In genomic region chr4:89561051-89561450, GRCh38 we compare ENCODE assay signal across 23 cellular contexts.
DNase-seq lines count a peak whose midpoint lies in the region; ATAC-seq and TF ChIP-seq lines count a peak whose summit lies in the region.
"Had no signal": no experiment of that assay in that cellular context is flagged by ENCODE, and none has a peak within 500 bp of the region (broad histone marks: within the 10 kb centered on the region; RNA-seq: fewer than 3 reads in every experiment).

No MANE protein-coding gene starts in this region.

- H3K27me3 Mint-ChIP-seq in neural progenitor cell (ENCODE audit: insufficient read depth, low read depth), result no peaks in the 10 kb centered on the region
- H3K27me3 Mint-ChIP-seq in Caco-2 (ENCODE audit: insufficient read depth, unreplicated experiment), result no peaks in the 10 kb centered on the region
- peaks cover 29% of the 10 kb centered on the region for H3K27me3 Mint-ChIP-seq in endodermal cell (ENCODE audit: insufficient read depth)
- H3K27me3 Mint-ChIP-seq: CD4-positive, alpha-beta T cell had no signal

- H3K4me3 ChIP-seq in HAP-1 (no peak overlapping the region), neural progenitor cell (no peak overlapping the region), Caco-2 (ENCODE audit: low read depth, low read length) (no peak overlapping the region), endodermal cell (ENCODE audit: low read length) (no peak overlapping the region)
- no peak overlapping the region for H3K4me3 ChIP-seq in effector memory CD4-positive, alpha-beta T cell (ENCODE audit: insufficient read depth, low read depth, low read length, poor library complexity, severe bottlenecking)
- H3K4me3 ChIP-seq: A549; BLaER1 treated with 17β-estradiol and CSF1 and Interleukin-3, amounts not matched to agents 10 nM and 100 nM had no signal

- H3K36me3 Mint-ChIP-seq in neural progenitor cell (no peaks in the 10 kb centered on the region), Caco-2 (ENCODE audit: insufficient read depth, unreplicated experiment) (no peaks in the 10 kb centered on the region), endodermal cell (ENCODE audit: low read depth) (no peaks in the 10 kb centered on the region)
- H3K36me3 Mint-ChIP-seq: CD8-positive, alpha-beta T cell had no signal

- H2AFZ ChIP-seq in neural progenitor cell (replicated peaks), result no peak overlapping the region

- H3K27me3 ChIP-seq in HAP-1 (ENCODE audit: low read depth) (no peaks in the 10 kb centered on the region), neural progenitor cell (peaks cover 11% of the 10 kb centered on the region), Caco-2 (replicated peaks; ENCODE audit: control insufficient read depth, insufficient read depth, low read length) (no peaks in the 10 kb centered on the region), endodermal cell (ENCODE audit: control insufficient read depth, insufficient read depth, low read length, poor library complexity, severe bottlenecking) (no peaks in the 10 kb centered on the region)
- H3K27me3 ChIP-seq in effector memory CD4-positive, alpha-beta T cell (replicated peaks; ENCODE audit: control insufficient read depth, insufficient read depth, low read length, poor library complexity, severe bottlenecking), result no peaks in the 10 kb centered on the region
- H3K27me3 ChIP-seq: BLaER1 treated with 17β-estradiol and CSF1 and Interleukin-3, amounts not matched to agents 10 nM and 100 nM had no signal

- H3K4me1 Mint-ChIP-seq in neural progenitor cell (peaks cover 15% of the 10 kb centered on the region), Caco-2 (ENCODE audit: low read depth, unreplicated experiment) (peaks cover 19% of the 10 kb centered on the region), endodermal cell (peaks cover 26% of the 10 kb centered on the region)
- H3K4me1 Mint-ChIP-seq: B cell had no signal

- H3K36me3 ChIP-seq in HAP-1 (replicated peaks) (no peaks in the 10 kb centered on the region), neural progenitor cell (no peaks in the 10 kb centered on the region), Caco-2 (ENCODE audit: control insufficient read depth, insufficient read depth, low read length) (no peaks in the 10 kb centered on the region), endodermal cell (ENCODE audit: control insufficient read depth, insufficient read depth, low read length) (no peaks in the 10 kb centered on the region)
- H3K36me3 ChIP-seq in effector memory CD4-positive, alpha-beta T cell (ENCODE audit: control insufficient read depth, insufficient read depth, low read length), result no peaks in the 10 kb centered on the region
- H3K36me3 ChIP-seq: BLaER1 treated with 17β-estradiol and CSF1 and Interleukin-3, amounts not matched to agents 10 nM and 100 nM had no signal

- H3K4me1 ChIP-seq in HAP-1, result peaks cover 48% of the 10 kb centered on the region
- H3K4me1 ChIP-seq in neural progenitor cell, result peaks cover 18% of the 10 kb centered on the region
- H3K4me1 ChIP-seq in Caco-2, result peaks cover 5% of the 10 kb centered on the region; the same call in 1 of the 2 replicates
- no peaks in the 10 kb centered on the region for H3K4me1 ChIP-seq in effector memory CD4-positive, alpha-beta T cell (ENCODE audit: control insufficient read depth, insufficient read depth, low read length, poor library complexity, severe bottlenecking)
- no peaks in the 10 kb centered on the region for H3K4me1 ChIP-seq in endodermal cell (ENCODE audit: control insufficient read depth, insufficient read depth, low read length)
- H3K4me1 ChIP-seq: A549 had no signal

- H4K20me1 ChIP-seq in neural progenitor cell (ENCODE audit: low read depth), result no peaks in the 10 kb centered on the region
- H4K20me1 ChIP-seq: BLaER1 treated with 17β-estradiol and CSF1 and Interleukin-3, amounts not matched to agents 10 nM and 100 nM had no signal

- no peak overlapping the region for H3K9ac ChIP-seq in neural progenitor cell
- no peak overlapping the region for H3K9ac ChIP-seq in endodermal cell (ENCODE audit: extremely low read depth, low read length, poor library complexity, severe bottlenecking)
- H3K9ac ChIP-seq: BLaER1 treated with 17β-estradiol and CSF1 and Interleukin-3, amounts not matched to agents 10 nM and 100 nM had no signal

- H3K27ac Mint-ChIP-seq in neural progenitor cell (no peak overlapping the region), Caco-2 (ENCODE audit: unreplicated experiment) (no peak overlapping the region), endodermal cell (no peak overlapping the region)
- H3K27ac Mint-ChIP-seq: B cell; CD4-positive, alpha-beta T cell; CD8-positive, alpha-beta T cell had no signal

- H3K4me3 Mint-ChIP-seq in neural progenitor cell, result no peak overlapping the region
- H3K4me3 Mint-ChIP-seq in Caco-2 (ENCODE audit: unreplicated experiment), result no peak overlapping the region
- no peak overlapping the region for H3K4me3 Mint-ChIP-seq in endodermal cell
- H3K4me3 Mint-ChIP-seq: B cell; CD4-positive, alpha-beta T cell; CD8-positive, alpha-beta T cell had no signal

- no TSS peak for BruUV-seq in Caco-2 (replicated peaks; lab: Mats Ljungman, UMichigan)

- no peak overlapping the region for H3K4me2 ChIP-seq in neural progenitor cell
- H3K4me2 ChIP-seq: A549; BLaER1 treated with 17β-estradiol and CSF1 and Interleukin-3, amounts not matched to agents 10 nM and 100 nM had no signal

- DNase-seq in ELF-1 (ENCODE audit: low read depth, low spot score) (peak; percentile 4), HAP-1 (ENCODE audit: low spot score in 2 of 2) (peak; percentile 66 to 68), neural progenitor cell (ENCODE audit: low spot score) (peak; percentile 27), Caco-2 (no peak), endodermal cell (no peak)
- no peak for DNase-seq in effector memory CD4-positive, alpha-beta T cell
- DNase-seq: AML-193; CD4-positive, alpha-beta T cell; CD8-positive, alpha-beta T cell; DMS 273 treated with DMSO at 0.1 percent for 48 hours; DMS153; DMS53; DMS79; DND-41; EL; GF-D8 had no signal

- H3K9me3 ChIP-seq in HAP-1 (no peaks in the 10 kb centered on the region), neural progenitor cell (ENCODE audit: low read depth) (no peaks in the 10 kb centered on the region), Caco-2 (no peaks in the 10 kb centered on the region), endodermal cell (ENCODE audit: control insufficient read depth, low read length) (no peaks in the 10 kb centered on the region)
- H3K9me3 ChIP-seq in effector memory CD4-positive, alpha-beta T cell (ENCODE audit: control insufficient read depth, low read length), result no peaks in the 10 kb centered on the region
- H3K9me3 ChIP-seq: A549; BLaER1 treated with 17β-estradiol and CSF1 and Interleukin-3, amounts not matched to agents 10 nM and 100 nM had no signal

- H3F3A ChIP-seq in neural progenitor cell (ENCODE audit: low read depth), result no peaks in the 10 kb centered on the region

- no peaks in the 10 kb centered on the region for H3K79me2 ChIP-seq in neural progenitor cell (ENCODE audit: low read depth)

- intact Hi-C loops in Caco-2 (cut with micrococcal nuclease; ENCODE audit: unreplicated experiment), result no loop called here

- ATAC-seq in esophagus mucosa (peak; percentile 48), HG02571 (IDR thresholded peaks at IDR 0.05; ENCODE audit: unreplicated experiment) (no peak)
- ATAC-seq: A549; CD8-positive, alpha-beta T cell had no signal

- 79 to 91% methylated on average over 2 of the region's 2 CpGs for WGBS in endodermal cell (ENCODE audit: insufficient coverage in 1 of 2, insufficient read length in 1 of 2), 2 experiments

- H3K9me3 Mint-ChIP-seq in neural progenitor cell (no peaks in the 10 kb centered on the region), Caco-2 (ENCODE audit: unreplicated experiment) (no peaks in the 10 kb centered on the region), endodermal cell (no peaks in the 10 kb centered on the region)
- H3K9me3 Mint-ChIP-seq: CD4-positive, alpha-beta T cell; CD8-positive, alpha-beta T cell had no signal

- TF ChIP-seq CTCF in neural progenitor cell (IDR thresholded peaks at IDR 0.05) (no peak), Caco-2 (IDR thresholded peaks at IDR 0.05; ENCODE audit: insufficient read depth in 1 of 2, low read depth in 1 of 2, low read length in 1 of 2, severe bottlenecking in 1 of 2, unreplicated experiment in 1 of 2) (no peak), endodermal cell (conservative IDR thresholded peaks at IDR 0.05) (no peak)

- POLR2A ChIA-PET in Caco-2 (lab: Charles Lee), result no interaction called here

- CTCF ChIA-PET in Caco-2 (lab: Charles Lee), result interaction anchor here (1.7 kb wide), 1 partner anchor 80 kb away, joined by 4 read pairs; no protein-coding TSS in a partner anchor

- H3K27ac ChIP-seq in neural progenitor cell (no peak overlapping the region), endodermal cell (ENCODE audit: low read depth, low read length) (no peak overlapping the region)
- H3K27ac ChIP-seq in effector memory CD4-positive, alpha-beta T cell (ENCODE audit: insufficient read depth, low read length, poor library complexity, severe bottlenecking), result no peak overlapping the region
- H3K27ac ChIP-seq: 22Rv1; A549; BLaER1 treated with 17β-estradiol and CSF1 and Interleukin-3, amounts not matched to agents 10 nM and 100 nM; C4-2B had no signal

- in situ Hi-C loops in HAP-1 (cut with MboI; ENCODE audit: low sequenced_read_pairs), result no loop called here

Comparison
In these comparisons a context has a peak if more than half of its experiments do, and no peak if none do; other contexts are left out.
1. DNase-seq: peak in ELF-1 (single experiment), HAP-1 (2 of 2) and neural progenitor cell (single experiment); none in Caco-2 (0 of 2), effector memory CD4-positive, alpha-beta T cell (0 of 3) and endodermal cell (single experiment).